ENCODE assay signal across 22 cellular contexts in genomic region chr13:30404207-30404606, GRCh38. TPM values are rescaled to one million over a fixed set of nuclear protein-coding genes. Genes with fewer than 3 reads are reported as not detected.
DNase-seq lines count a peak whose midpoint lies in the region; ATAC-seq and TF ChIP-seq lines count a peak whose summit lies in the region.
"Had no signal": no experiment of that assay in that cellular context is flagged by ENCODE, and none has a peak within 500 bp of the region (broad histone marks: within the 10 kb centered on the region; RNA-seq: fewer than 3 reads in every experiment).

No MANE protein-coding gene starts in this region.

- peaks cover 8% of the 10 kb centered on the region; the same call in 1 of the 2 replicates for H3F3A ChIP-seq in GM23338 (replicated peaks; ENCODE audit: low read depth)

- no peaks in the 10 kb centered on the region for H4K20me1 ChIP-seq in GM23338 (replicated peaks; ENCODE audit: insufficient read depth)

- TF ChIP-seq CTCF in GM23338 (conservative IDR thresholded peaks at IDR 0.05; ENCODE audit: low read depth in 2 of 2) (no peak), esophagus squamous epithelium (IDR thresholded peaks at IDR 0.05) (no peak), Caco-2 (IDR thresholded peaks at IDR 0.05; ENCODE audit: insufficient read depth in 1 of 2, low read depth in 1 of 2, low read length in 1 of 2, severe bottlenecking in 1 of 2, unreplicated experiment in 1 of 2) (no peak)

- ATAC-seq in GM23338 (no peak), Right ventricle myocardium superior (ENCODE audit: poor library complexity) (no peak)
- ATAC-seq: HCT116, Right ventricle myocardium inferior had no signal

- no peak overlapping the region for H2BK12ac ChIP-seq in mesenchymal stem cell (ENCODE audit: low read length in 2 of 2)

- DNase-seq in GM23338 (ENCODE audit: low spot score) (no peak), esophagus squamous epithelium (lab: John Stamatoyannopoulos, UW) (no peak), mesenchymal stem cell (no peak), Caco-2 (no peak), Right ventricle myocardium superior (no peak)
- DNase-seq in activated effector memory CD4-positive, alpha-beta T cell treated with Interleukin-2 at 50 U/mL for 16 hours = no peak
- DNase-seq: EL, GF-D8, IMR-90, NCI-H1105, NCI-H146, NCI-H2029 treated with DMSO at 0.1 percent for 48 hours, NCI-H2171, NCI-H524 treated with DMSO at 0.1 percent for 48 hours had no signal

- no peak overlapping the region for H2BK15ac ChIP-seq in mesenchymal stem cell (ENCODE audit: low read depth, poor library complexity, severe bottlenecking)

- no peak overlapping the region for H3K23ac ChIP-seq in mesenchymal stem cell (ENCODE audit: low read length in 2 of 2)

- 39 to 56% methylated on average over 5 of the region's 5 CpGs for WGBS in esophagus squamous epithelium, 2 donors
- 92% methylated on average over 4 of the region's 5 CpGs for whole genome bisulfite sequencing in mesenchymal stem cell

- no peak overlapping the region for H3K14ac ChIP-seq in mesenchymal stem cell (ENCODE audit: low read length in 2 of 2)

- intact Hi-C loops in esophagus squamous epithelium (cut with DNase I) = loop anchor here (10.0 kb wide), 1 partner anchor 61 kb away; the partner anchor contains the start of gene HMGB1
- intact Hi-C loops in Caco-2 (cut with micrococcal nuclease; ENCODE audit: unreplicated experiment) = no loop called here
- intact Hi-C loops in Right ventricle myocardium superior (cut with DNase I) = loop anchor here (10.0 kb wide), 1 partner anchor 171 kb away; no protein-coding TSS in a partner anchor

- no TSS peak for BruUV-seq in Caco-2 (replicated peaks; lab: Mats Ljungman, UMichigan)

- POLR2A ChIA-PET in Caco-2 (lab: Charles Lee) = no interaction called here

- no peak overlapping the region for H3K27ac ChIP-seq in GM23338 (ENCODE audit: low read depth)
- H3K27ac ChIP-seq in esophagus squamous epithelium = peak overlapping the region in 3 of 4 donors; percentile 16 to 55 (median 45)
- no peak overlapping the region for H3K27ac ChIP-seq in mesenchymal stem cell (ENCODE audit: low read length, poor library complexity, severe bottlenecking)
- peak overlapping the region; percentile 90 for H3K27ac ChIP-seq in subcutaneous abdominal adipose tissue (ENCODE audit: low read depth, low read length)
- H3K27ac ChIP-seq: KMS-11 had no signal

- CTCF ChIA-PET in Caco-2 (lab: Charles Lee) = interaction anchor here (0.7 kb wide), 1 partner anchor 48 kb away, joined by 5 read pairs; no protein-coding TSS in a partner anchor

- H3K4me1 ChIP-seq in GM23338 (ENCODE audit: insufficient read depth) (peaks cover 17% of the 10 kb centered on the region), esophagus squamous epithelium (peaks cover 4 to 62% (median 15%) of the 10 kb centered on the region in 3 donors), mesenchymal stem cell (ENCODE audit: control insufficient read depth, insufficient read depth, low read depth, low read length) (peaks cover 6% of the 10 kb centered on the region), subcutaneous abdominal adipose tissue (ENCODE audit: control insufficient read depth in 5 of 5, insufficient read depth in 5 of 5, low read length in 5 of 5) (peaks cover 11 to 52% (median 43%) of the 10 kb centered on the region in 5 donors), Caco-2 (0 out of 2 replicates have a peak, but pooled peaks cover 5% of the 10 kb centered on the region)

- H3K27ac Mint-ChIP-seq in GM23338 (no peak overlapping the region), Caco-2 (ENCODE audit: unreplicated experiment) (no peak overlapping the region)
- H3K27ac Mint-ChIP-seq: B cell, CD14-positive monocyte had no signal

- no peak overlapping the region for H3K4me3 Mint-ChIP-seq in GM23338
- no peak overlapping the region for H3K4me3 Mint-ChIP-seq in Caco-2 (ENCODE audit: unreplicated experiment)
- H3K4me3 Mint-ChIP-seq: B cell, CD14-positive monocyte had no signal

- H2AFZ ChIP-seq in GM23338 = peak overlapping the region; percentile 87; the same call in 1 of the 2 replicates
- H2AFZ ChIP-seq in mesenchymal stem cell (ENCODE audit: low read depth, low read length) = no peak overlapping the region

- H3K27me3 ChIP-seq in GM23338 (ENCODE audit: insufficient read depth) (peaks cover 14% of the 10 kb centered on the region; the same call in 1 of the 2 replicates), esophagus squamous epithelium (no peaks in the 10 kb centered on the region), mesenchymal stem cell (ENCODE audit: control insufficient read depth in 1 of 2, insufficient read depth in 1 of 2, low read length in 2 of 2) (no peaks in the 10 kb centered on the region), subcutaneous abdominal adipose tissue (ENCODE audit: control insufficient read depth in 5 of 5, insufficient read depth in 4 of 5, low read length in 5 of 5) (no peaks in the 10 kb centered on the region), Caco-2 (replicated peaks; ENCODE audit: control insufficient read depth, insufficient read depth, low read length) (no peaks in the 10 kb centered on the region)

- peaks cover 8% of the 10 kb centered on the region; the same call in 1 of the 3 replicates for H3K9me3 Mint-ChIP-seq in GM23338
- no peaks in the 10 kb centered on the region for H3K9me3 Mint-ChIP-seq in Caco-2 (ENCODE audit: unreplicated experiment)

- no peak overlapping the region for H3K18ac ChIP-seq in mesenchymal stem cell (ENCODE audit: low read depth in 1 of 2, low read length in 2 of 2)

- peaks cover 21% of the 10 kb centered on the region for H3K4me1 Mint-ChIP-seq in GM23338
- no peaks in the 10 kb centered on the region for H3K4me1 Mint-ChIP-seq in Caco-2 (ENCODE audit: low read depth, unreplicated experiment)

- H3K4me3 ChIP-seq in GM23338 (no peak overlapping the region), esophagus squamous epithelium (no peak overlapping the region), mesenchymal stem cell (ENCODE audit: insufficient read depth in 1 of 2, low read depth in 1 of 2, low read length in 2 of 2) (no peak overlapping the region), subcutaneous abdominal adipose tissue (ENCODE audit: low read depth in 1 of 5, low read length in 5 of 5) (peak overlapping the region in 1 of 5 donors; percentile 11), Caco-2 (ENCODE audit: low read depth, low read length) (no peak overlapping the region)

- no peaks in the 10 kb centered on the region for H3K79me1 ChIP-seq in mesenchymal stem cell (replicated peaks; ENCODE audit: low read length, poor library complexity, severe bottlenecking)

- no peak overlapping the region for H4K91ac ChIP-seq in mesenchymal stem cell (ENCODE audit: low read length)

- peaks cover 26% of the 10 kb centered on the region for H3K27me3 Mint-ChIP-seq in GM23338 (ENCODE audit: insufficient read depth, low read depth, poor library complexity)
- no peaks in the 10 kb centered on the region for H3K27me3 Mint-ChIP-seq in Caco-2 (ENCODE audit: insufficient read depth, unreplicated experiment)
- H3K27me3 Mint-ChIP-seq: B cell had no signal

- no peak overlapping the region for H3K4ac ChIP-seq in mesenchymal stem cell (ENCODE audit: low read depth in 1 of 2, low read length in 2 of 2)

- H3K4me2 ChIP-seq in GM23338 (no peak overlapping the region), mesenchymal stem cell (ENCODE audit: low read length, poor library complexity, severe bottlenecking) (no peak overlapping the region)
- H3K4me2 ChIP-seq: KMS-11 had no signal

- H3K36me3 ChIP-seq in GM23338 (ENCODE audit: insufficient read depth) (no peaks in the 10 kb centered on the region), esophagus squamous epithelium (no peaks in the 10 kb centered on the region), mesenchymal stem cell (ENCODE audit: control insufficient read depth in 1 of 2, insufficient read depth in 2 of 2, low read depth in 1 of 2, low read length in 2 of 2) (no peaks in the 10 kb centered on the region), subcutaneous abdominal adipose tissue (ENCODE audit: control insufficient read depth in 5 of 5, insufficient read depth in 5 of 5, low read length in 5 of 5) (no peaks in the 10 kb centered on the region), Caco-2 (ENCODE audit: control insufficient read depth, insufficient read depth, low read length) (no peaks in the 10 kb centered on the region)

- H3K9me3 ChIP-seq in esophagus squamous epithelium (no peaks in the 10 kb centered on the region), mesenchymal stem cell (ENCODE audit: control insufficient read depth, low read length) (no peaks in the 10 kb centered on the region), subcutaneous abdominal adipose tissue (ENCODE audit: control insufficient read depth in 5 of 5, low read length in 5 of 5) (no peaks in the 10 kb centered on the region), Caco-2 (no peaks in the 10 kb centered on the region)

- H2BK120ac ChIP-seq in mesenchymal stem cell (ENCODE audit: low read depth, low read length) = no peak overlapping the region

- no peak for TF ChIP-seq POLR2A in esophagus squamous epithelium (IDR thresholded peaks at IDR 0.05)

- no peak overlapping the region for H2BK5ac ChIP-seq in mesenchymal stem cell (ENCODE audit: low read depth, low read length, poor library complexity, severe bottlenecking)

- H3K79me2 ChIP-seq in GM23338 (replicated peaks; ENCODE audit: insufficient read depth) = no peaks in the 10 kb centered on the region

- no peak overlapping the region for H4K8ac ChIP-seq in mesenchymal stem cell (ENCODE audit: low read length)

- H3K9me2 ChIP-seq in GM23338 (ENCODE audit: insufficient read depth) = 0 out of 2 replicates have a peak, but pooled peaks cover 7% of the 10 kb centered on the region

- H2AK5ac ChIP-seq in mesenchymal stem cell (ENCODE audit: low read length, severe bottlenecking) = peak overlapping the region; percentile 35

- H3K9ac ChIP-seq in mesenchymal stem cell (ENCODE audit: low read length) = peak overlapping the region; percentile 60
- H3K9ac ChIP-seq in subcutaneous abdominal adipose tissue (ENCODE audit: low read length in 5 of 5) = peak overlapping the region in 2 of 5 donors; percentile 35 to 41
- H3K9ac ChIP-seq: KMS-11 had no signal

- no peaks in the 10 kb centered on the region; the same call in 1 of the 3 replicates for H3K36me3 Mint-ChIP-seq in GM23338 (ENCODE audit: low read depth)
- peaks cover 5% of the 10 kb centered on the region for H3K36me3 Mint-ChIP-seq in Caco-2 (ENCODE audit: insufficient read depth, unreplicated experiment)
- H3K36me3 Mint-ChIP-seq: CD14-positive monocyte had no signal

TF ChIP-seq in GM23338, 12 proteins besides CTCF, POLR2A, EP300 and RAD21 (continues in another document):
- TF ChIP-seq ZNF114 (CRISPR knock-in tag; IDR thresholded peaks at IDR 0.05) = no peak

RNA-seq across cellular contexts. Expression of gene UBE2L5, which starts 18.1 kb away (rescaled TPM):
- not detected in 2 replicates for total RNA-seq in GM23338 (2014; rRNA removed; shearing (Covaris generic))
- polyA plus RNA-seq in GM23338 (2016; fragmentation: Nextera tagmentation; extraction: Ambion mirVana) = 0.21 TPM in 1 of 2 replicates, not detected in the other
- under 1 TPM in 1 of 4 donors, not detected in 3; 0.19 TPM for total RNA-seq in esophagus squamous epithelium
- polyA plus RNA-seq in mesenchymal stem cell (2013, experiment 1 of 2) = 0.14 TPM
- 0.08 TPM for polyA plus RNA-seq in mesenchymal stem cell (2013, experiment 2 of 2)
- total RNA-seq in Caco-2 (2022) = not detected in 2 replicates
- not detected for total RNA-seq in Right ventricle myocardium superior
- total RNA-seq: H1, Right ventricle myocardium inferior, SK-MEL-5 had no signal
- polyA plus RNA-seq: CD14-positive monocyte, H1, IMR-90 had no signal

Comparison
In these comparisons a context has a peak if more than half of its experiments do, and no peak if none do; other contexts are left out.
1. H3K27ac ChIP-seq: peak in esophagus squamous epithelium (3 of 4) and subcutaneous abdominal adipose tissue (single experiment); none in GM23338 (single experiment) and mesenchymal stem cell (single experiment).